ENCODE assay signal across 2 cellular contexts in the genomic region with DNA sequence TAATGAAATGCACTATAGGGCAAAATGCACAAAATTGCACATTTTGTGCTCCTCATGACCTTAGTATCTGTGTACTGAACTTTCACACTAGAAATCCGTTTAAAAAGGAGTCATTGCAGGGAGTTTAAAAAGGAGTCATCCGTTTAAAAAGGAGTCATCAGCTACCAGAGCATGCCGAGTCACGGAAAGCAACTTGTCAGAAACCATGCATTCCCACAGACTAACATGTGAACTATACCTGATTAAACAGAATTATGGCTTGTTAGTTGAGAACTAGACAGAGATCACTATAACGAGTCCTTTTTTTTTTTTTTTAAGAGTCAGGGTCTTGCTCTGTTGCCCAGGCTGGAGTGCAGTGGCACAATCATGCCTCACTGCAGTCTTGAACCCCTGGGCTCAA.
TF ChIP-seq lines count a peak whose summit lies in the region.

No MANE protein-coding gene starts in this region.

TF ChIP-seq in IMR-90, 13 proteins besides CTCF, POLR2A, EP300 and RAD21:
- TF ChIP-seq, protein P1, sequence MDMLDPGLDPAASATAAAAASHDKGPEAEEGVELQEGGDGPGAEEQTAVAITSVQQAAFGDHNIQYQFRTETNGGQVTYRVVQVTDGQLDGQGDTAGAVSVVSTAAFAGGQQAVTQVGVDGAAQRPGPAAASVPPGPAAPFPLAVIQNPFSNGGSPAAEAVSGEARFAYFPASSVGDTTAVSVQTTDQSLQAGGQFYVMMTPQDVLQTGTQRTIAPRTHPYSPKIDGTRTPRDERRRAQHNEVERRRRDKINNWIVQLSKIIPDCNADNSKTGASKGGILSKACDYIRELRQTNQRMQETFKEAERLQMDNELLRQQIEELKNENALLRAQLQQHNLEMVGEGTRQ (IDR thresholded peaks at IDR 0.05; ENCODE audit: low read depth, low read length): no peak
- TF ChIP-seq MAZ (IDR thresholded peaks at IDR 0.05; ENCODE audit: borderline replicate concordance, low read depth, low read length) (no peak), CHD1 (IDR thresholded peaks at IDR 0.05; ENCODE audit: low read depth, low read length) (no peak), NFE2L2 (IDR thresholded peaks at IDR 0.05; ENCODE audit: low read depth, low read length) (no peak), BHLHE40 (IDR thresholded peaks at IDR 0.05; ENCODE audit: low read depth, low read length) (no peak)
TF ChIP-seq in IMR-90: peak in this region for 0.

TF ChIP-seq in K562, 482 proteins besides CTCF, POLR2A, EP300 and RAD21:
- TF ChIP-seq, protein P2, sequence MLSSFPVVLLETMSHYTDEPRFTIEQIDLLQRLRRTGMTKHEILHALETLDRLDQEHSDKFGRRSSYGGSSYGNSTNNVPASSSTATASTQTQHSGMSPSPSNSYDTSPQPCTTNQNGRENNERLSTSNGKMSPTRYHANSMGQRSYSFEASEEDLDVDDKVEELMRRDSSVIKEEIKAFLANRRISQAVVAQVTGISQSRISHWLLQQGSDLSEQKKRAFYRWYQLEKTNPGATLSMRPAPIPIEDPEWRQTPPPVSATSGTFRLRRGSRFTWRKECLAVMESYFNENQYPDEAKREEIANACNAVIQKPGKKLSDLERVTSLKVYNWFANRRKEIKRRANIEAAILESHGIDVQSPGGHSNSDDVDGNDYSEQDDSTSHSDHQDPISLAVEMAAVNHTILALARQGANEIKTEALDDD (IDR thresholded peaks at IDR 0.05): peak; percentile 58
- TF ChIP-seq, protein P3, sequence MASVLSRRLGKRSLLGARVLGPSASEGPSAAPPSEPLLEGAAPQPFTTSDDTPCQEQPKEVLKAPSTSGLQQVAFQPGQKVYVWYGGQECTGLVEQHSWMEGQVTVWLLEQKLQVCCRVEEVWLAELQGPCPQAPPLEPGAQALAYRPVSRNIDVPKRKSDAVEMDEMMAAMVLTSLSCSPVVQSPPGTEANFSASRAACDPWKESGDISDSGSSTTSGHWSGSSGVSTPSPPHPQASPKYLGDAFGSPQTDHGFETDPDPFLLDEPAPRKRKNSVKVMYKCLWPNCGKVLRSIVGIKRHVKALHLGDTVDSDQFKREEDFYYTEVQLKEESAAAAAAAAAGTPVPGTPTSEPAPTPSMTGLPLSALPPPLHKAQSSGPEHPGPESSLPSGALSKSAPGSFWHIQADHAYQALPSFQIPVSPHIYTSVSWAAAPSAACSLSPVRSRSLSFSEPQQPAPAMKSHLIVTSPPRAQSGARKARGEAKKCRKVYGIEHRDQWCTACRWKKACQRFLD (CRISPR knock-in tag; IDR thresholded peaks at IDR 0.05): no peak
- no peak for TF ChIP-seq SMAD1 (IDR thresholded peaks at IDR 0.05; ENCODE audit: low read depth, low read length, partially characterized antibody)
- no peak for TF ChIP-seq JUNB (CRISPR knock-in tag; conservative IDR thresholded peaks at IDR 0.05)
- TF ChIP-seq RBM39 (optimal IDR thresholded peaks at IDR 0.05; ENCODE audit: low read depth, low read length): no peak
